19 cellular contexts compared by ENCODE assay signal in genomic region chr18:10378688-10379465, GRCh38.
DNase-seq lines count a peak whose midpoint lies in the region; ATAC-seq, FAIRE-seq and TF ChIP-seq lines count a peak whose summit lies in the region.
"Had no signal": no experiment of that assay in that cellular context is flagged by ENCODE, and none has a peak within 500 bp of the region (broad histone marks: within the 10 kb centered on the region; RNA-seq: fewer than 3 reads in every experiment).

No MANE protein-coding gene starts in this region.

- peaks cover 48% of the 10 kb centered on the region for H3K4me1 Mint-ChIP-seq in nephron progenitor cell
- H3K4me1 Mint-ChIP-seq: stimulated activated effector memory CD8-positive, alpha-beta T cell treated with anti-CD3 and anti-CD28 coated beads, Interleukin-12 subunit alpha, Interleukin-12 subunit beta, amount 100 ng/mL, for 72 hours had no signal

- peak overlapping the region; percentile 61 for H3K27ac Mint-ChIP-seq in nephron progenitor cell
- H3K27ac Mint-ChIP-seq: CD4-positive, alpha-beta T cell; stimulated activated effector memory CD8-positive, alpha-beta T cell treated with anti-CD3 and anti-CD28 coated beads, Interleukin-12 subunit alpha, Interleukin-12 subunit beta, amount 100 ng/mL, for 72 hours had no signal

- no peak overlapping the region for H2AFZ ChIP-seq in endothelial cell of umbilical vein (ENCODE audit: low read depth, low read length)

- no peaks in the 10 kb centered on the region for H3K27me3 ChIP-seq in BJ (ENCODE audit: control insufficient read depth, insufficient read depth, low read length)
- H3K27me3 ChIP-seq in endothelial cell of umbilical vein (ENCODE audit: control insufficient read depth in 2 of 2, insufficient read depth in 2 of 2, low read length in 2 of 2) = peaks cover 10 to 15% of the 10 kb centered on the region in 2 experiments
- H3K27me3 ChIP-seq in WERI-Rb-1 (ENCODE audit: insufficient read depth, low read depth, severe bottlenecking) = no peaks in the 10 kb centered on the region

- FAIRE-seq in endothelial cell of umbilical vein (lab: Jason Lieb, UNC) = peak; percentile 81
- FAIRE-seq: islet of Langerhans had no signal

- H3K9me3 ChIP-seq in endothelial cell of umbilical vein (replicated peaks; ENCODE audit: control insufficient read depth, insufficient read depth, low read length) = no peaks in the 10 kb centered on the region
- no peaks in the 10 kb centered on the region for H3K9me3 ChIP-seq in WERI-Rb-1 (ENCODE audit: severe bottlenecking)

- H3K36me3 ChIP-seq in BJ (ENCODE audit: control insufficient read depth, insufficient read depth, low read length) (no peaks in the 10 kb centered on the region), endothelial cell of umbilical vein (ENCODE audit: control insufficient read depth in 2 of 2, extremely low read depth in 1 of 2, insufficient read depth in 2 of 2, low read length in 2 of 2) (no peaks in the 10 kb centered on the region), WERI-Rb-1 (no peaks in the 10 kb centered on the region)

- H3K4me3 ChIP-seq in BJ (ENCODE audit: low read depth, low read length) = no peak overlapping the region
- no peak overlapping the region for H3K4me3 ChIP-seq in Jurkat, Clone E6-1 (ENCODE audit: low read length)
- H3K4me3 ChIP-seq in endothelial cell of umbilical vein (replicated peaks in 1 of 3; ENCODE audit: insufficient read depth in 1 of 3, low read depth in 1 of 3, low read length in 3 of 3) = no peak overlapping the region
- H3K4me3 ChIP-seq in WERI-Rb-1 (ENCODE audit: low read depth, low read length) = no peak overlapping the region

- H3K9me1 ChIP-seq in endothelial cell of umbilical vein (replicated peaks; ENCODE audit: control insufficient read depth, extremely low read depth, insufficient read depth, low read length) = no peaks in the 10 kb centered on the region

- H4K20me1 ChIP-seq in endothelial cell of umbilical vein (replicated peaks; ENCODE audit: control insufficient read depth, extremely low read depth, insufficient read depth, low read length) = no peaks in the 10 kb centered on the region

- no TSS peak for BruUV-seq in endothelial cell of umbilical vein (replicated peaks; lab: Mats Ljungman, UMichigan)

- H3K4me2 ChIP-seq in endothelial cell of umbilical vein (ENCODE audit: insufficient read depth, low read length) = peak overlapping the region; percentile 33

- no peaks in the 10 kb centered on the region for H3K36me3 Mint-ChIP-seq in nephron progenitor cell (ENCODE audit: low read depth)
- H3K36me3 Mint-ChIP-seq: stimulated activated effector memory CD8-positive, alpha-beta T cell treated with anti-CD3 and anti-CD28 coated beads, Interleukin-12 subunit alpha, Interleukin-12 subunit beta, amount 100 ng/mL, for 72 hours had no signal

- DNase-seq in BJ (ENCODE audit: low read depth) = peak; percentile 41
- DNase-seq in Jurkat, Clone E6-1 (ENCODE audit: low read depth, low spot score) = peak; percentile 9
- DNase-seq in endothelial cell of umbilical vein (ENCODE audit: low read depth, low spot score) = peak; percentile 53
- no peak for DNase-seq in nephron progenitor cell
- DNase-seq in WERI-Rb-1 = no peak
- no peak for DNase-seq in NCI-H82 treated with DMSO at 0.1 percent for 48 hours (lab: John Stamatoyannopoulos, UW; ENCODE audit: unreplicated experiment)
- DNase-seq: activated CD8-positive, alpha-beta memory T cell treated with anti-CD3 and anti-CD28 coated beads for 24 hours; activated gamma-delta T cell; CD4-positive, alpha-beta T cell; H9; NCI-H2107; NK-92 treated with Interleukin-12 subunit alpha and Interleukin-12 subunit beta, amount 100 ng/mL, for 24 hours; stimulated activated CD4-positive, alpha-beta T cell treated with anti-CD3 and anti-CD28 coated beads, Interleukin-4, amount 100 ng/mL, for 24 hours; trophoblast cell had no signal

- H3K27me3 Mint-ChIP-seq in nephron progenitor cell (ENCODE audit: low read depth, poor library complexity) = peaks cover 10% of the 10 kb centered on the region

- no peak overlapping the region for H3K9ac ChIP-seq in endothelial cell of umbilical vein (replicated peaks; ENCODE audit: extremely low read depth, insufficient read depth, low read length)

- H3K27ac ChIP-seq in endothelial cell of umbilical vein (ENCODE audit: insufficient read depth, low read depth, low read length) (no peak overlapping the region), WERI-Rb-1 (no peak overlapping the region)
- H3K27ac ChIP-seq: HL-60 had no signal

- POLR2A ChIA-PET in BJ (lab: Charles Lee) (interaction anchor here (0.6 to 0.7 kb wide), 2 partner anchors 135 to 1625 kb away, joined by 3 read pairs; no protein-coding TSS in a partner anchor), endothelial cell of umbilical vein (lab: Charles Lee) (no interaction called here)

- peaks cover 12% of the 10 kb centered on the region for H3K4me1 ChIP-seq in endothelial cell of umbilical vein (ENCODE audit: control insufficient read depth, extremely low read depth, insufficient read depth, low read length)

- intact Hi-C loops in endothelial cell of umbilical vein (cut with micrococcal nuclease) = no loop called here

- dilution Hi-C loops in endothelial cell of umbilical vein (cut with MboI; ENCODE audit: extremely low pct_ligation_motif_present, low sequenced_read_pairs) = no loop called here

- TF ChIP-seq CTCF in BJ (IDR thresholded peaks at IDR 0.05; ENCODE audit: insufficient read depth, low read depth, low read length) (no peak), endothelial cell of umbilical vein (IDR thresholded peaks at IDR 0.05; ENCODE audit: extremely low read depth in 1 of 2, insufficient read depth in 1 of 2, low read depth in 1 of 2, low read length in 2 of 2) (no peak), nephron progenitor cell (IDR thresholded peaks at IDR 0.05) (no peak), WERI-Rb-1 (IDR thresholded peaks at IDR 0.05; ENCODE audit: low read depth, low read length) (no peak)

- H3K79me2 ChIP-seq in endothelial cell of umbilical vein (ENCODE audit: control insufficient read depth, insufficient read depth, low read length) = no peaks in the 10 kb centered on the region

- peaks cover 3% of the 10 kb centered on the region for H3K9me3 Mint-ChIP-seq in nephron progenitor cell
- H3K9me3 Mint-ChIP-seq: CD4-positive, alpha-beta T cell; H9; stimulated activated effector memory CD8-positive, alpha-beta T cell treated with anti-CD3 and anti-CD28 coated beads, Interleukin-12 subunit alpha, Interleukin-12 subunit beta, amount 100 ng/mL, for 72 hours had no signal

- ATAC-seq in GM19023 (IDR thresholded peaks at IDR 0.05; ENCODE audit: unreplicated experiment) (no peak), HG02840 (IDR thresholded peaks at IDR 0.05; ENCODE audit: low FRiP score, unreplicated experiment) (no peak)
- ATAC-seq: stimulated activated effector memory CD8-positive, alpha-beta T cell treated with anti-CD3 and anti-CD28 coated beads, Interleukin-12 subunit alpha, Interleukin-12 subunit beta, amount 100 ng/mL, for 72 hours had no signal

- no peak for TF ChIP-seq POLR2A in endothelial cell of umbilical vein (IDR thresholded peaks at IDR 0.05; ENCODE audit: low read depth, low read length)

- no peak overlapping the region for H3K4me3 Mint-ChIP-seq in nephron progenitor cell
- H3K4me3 Mint-ChIP-seq: CD4-positive, alpha-beta T cell; H9; stimulated activated effector memory CD8-positive, alpha-beta T cell treated with anti-CD3 and anti-CD28 coated beads, Interleukin-12 subunit alpha, Interleukin-12 subunit beta, amount 100 ng/mL, for 72 hours had no signal

- CTCF ChIA-PET in BJ (lab: Yijun Ruan, JAX) (interaction anchor here (0.8 to 1.8 kb wide), 3 partner anchors 12 to 239 kb away, joined by 3 to 13 read pairs (median 3); no protein-coding TSS in a partner anchor), endothelial cell of umbilical vein (lab: Charles Lee) (interaction anchor here (1.6 kb wide), 1 partner anchor 109 kb away, joined by 3 read pairs; no protein-coding TSS in a partner anchor)

TF ChIP-seq in endothelial cell of umbilical vein, 7 proteins besides CTCF, POLR2A, EP300 and RAD21:
- TF ChIP-seq GATA2 (IDR thresholded peaks at IDR 0.05; ENCODE audit: insufficient read depth, insufficient read length, low read depth, low read length) (no peak), MYC (IDR thresholded peaks at IDR 0.05; ENCODE audit: low read depth, low read length) (no peak), MAX (IDR thresholded peaks at IDR 0.05; ENCODE audit: insufficient read depth, insufficient read length) (no peak), JUN (IDR thresholded peaks at IDR 0.05; ENCODE audit: borderline replicate concordance, insufficient read depth, insufficient read length, low read depth) (no peak), FOS (IDR thresholded peaks at IDR 0.05; ENCODE audit: borderline replicate concordance, insufficient read depth, low read length) (no peak)

Comparison
In these comparisons a context has a peak if more than half of its experiments do, and no peak if none do; other contexts are left out.
1. DNase-seq: peak in BJ (single experiment), Jurkat, Clone E6-1 (single experiment) and endothelial cell of umbilical vein (single experiment); none in nephron progenitor cell (single experiment), WERI-Rb-1 (single experiment) and NCI-H82 treated with DMSO at 0.1 percent for 48 hours (single experiment).